In genomic region chr17:42310281-42311156, GRCh38 we compare ENCODE assay signal across 8 cellular contexts. TPM values are rescaled to one million over a fixed set of nuclear protein-coding genes. Genes with fewer than 3 reads are reported as not detected.
DNase-seq lines count a peak whose midpoint lies in the region; ATAC-seq and TF ChIP-seq lines count a peak whose summit lies in the region.

No MANE protein-coding gene starts in this region.

- H3K4me1 Mint-ChIP-seq in IgD-negative memory B cell: peaks cover 17 to 26% (median 21%) of the 10 kb centered on the region in 3 donors
- peaks cover 45% of the 10 kb centered on the region for H3K4me1 Mint-ChIP-seq in central memory CD8-positive, alpha-beta T cell
- peaks cover 17 to 50% of the 10 kb centered on the region in 2 donors for H3K4me1 Mint-ChIP-seq in natural killer cell treated with Interleukin-12 subunit alpha and Interleukin-12 subunit beta and Interleukin-15 and Interleukin-18, amount 100 ng/mL, for 72 hours (ENCODE audit: low read depth in 2 of 2)

- peak overlapping the region; percentile 63 to 91 (median 67) for H3K27ac Mint-ChIP-seq in IgD-negative memory B cell
- H3K27ac Mint-ChIP-seq in central memory CD8-positive, alpha-beta T cell (ENCODE audit: low read depth): peak overlapping the region; percentile 83
- H3K27ac Mint-ChIP-seq in natural killer cell treated with Interleukin-12 subunit alpha and Interleukin-12 subunit beta and Interleukin-15 and Interleukin-18, amount 100 ng/mL, for 72 hours: peak overlapping the region; percentile 67 to 85

- H3K4me3 Mint-ChIP-seq in IgD-negative memory B cell: peak overlapping the region in 2 of 4 donors; percentile 22 to 32
- peak overlapping the region; percentile 52 for H3K4me3 Mint-ChIP-seq in central memory CD8-positive, alpha-beta T cell
- no peak overlapping the region for H3K4me3 Mint-ChIP-seq in natural killer cell treated with Interleukin-12 subunit alpha and Interleukin-12 subunit beta and Interleukin-15 and Interleukin-18, amount 100 ng/mL, for 72 hours

- no peaks in the 10 kb centered on the region for H3K27me3 Mint-ChIP-seq in IgD-negative memory B cell
- no peaks in the 10 kb centered on the region for H3K27me3 Mint-ChIP-seq in central memory CD8-positive, alpha-beta T cell
- no peaks in the 10 kb centered on the region for H3K27me3 Mint-ChIP-seq in natural killer cell treated with Interleukin-12 subunit alpha and Interleukin-12 subunit beta and Interleukin-15 and Interleukin-18, amount 100 ng/mL, for 72 hours

- peak; percentile 3; the same call in 1 of the 2 replicates for TF ChIP-seq CTCF in AG09319 (IDR thresholded peaks at IDR 0.05; ENCODE audit: low read depth, low read length)

- H3K36me3 Mint-ChIP-seq in IgD-negative memory B cell: peaks cover 9% of the 10 kb centered on the region
- peaks cover 46% of the 10 kb centered on the region for H3K36me3 Mint-ChIP-seq in central memory CD8-positive, alpha-beta T cell (ENCODE audit: insufficient read depth)
- peaks cover 6% of the 10 kb centered on the region for H3K36me3 Mint-ChIP-seq in natural killer cell treated with Interleukin-12 subunit alpha and Interleukin-12 subunit beta and Interleukin-15 and Interleukin-18, amount 100 ng/mL, for 72 hours

- ATAC-seq in central memory CD8-positive, alpha-beta T cell (replicated peaks; ENCODE audit: extremely low read depth, poor library complexity, severe bottlenecking): no peak
- ATAC-seq in natural killer cell treated with Interleukin-12 subunit alpha and Interleukin-12 subunit beta and Interleukin-15 and Interleukin-18, amount 100 ng/mL, for 72 hours: no peak
- ATAC-seq in HG02763 (IDR thresholded peaks at IDR 0.05; ENCODE audit: unreplicated experiment): no peak
- no peak for ATAC-seq in HG03135 (IDR thresholded peaks at IDR 0.05; ENCODE audit: unreplicated experiment)

- H3K9me3 Mint-ChIP-seq in IgD-negative memory B cell: no peaks in the 10 kb centered on the region
- H3K9me3 Mint-ChIP-seq in central memory CD8-positive, alpha-beta T cell: no peaks in the 10 kb centered on the region
- no peaks in the 10 kb centered on the region for H3K9me3 Mint-ChIP-seq in natural killer cell treated with Interleukin-12 subunit alpha and Interleukin-12 subunit beta and Interleukin-15 and Interleukin-18, amount 100 ng/mL, for 72 hours

- DNase-seq in AG09319 (ENCODE audit: extremely low read depth, low read depth) (no peak), cerebellum (ENCODE audit: low spot score) (no peak), superior temporal gyrus (ENCODE audit: extremely low spot score) (no peak)
- DNase-seq in central memory CD8-positive, alpha-beta T cell (ENCODE audit: low spot score in 2 of 2): no peak
- no peak for DNase-seq in natural killer cell treated with Interleukin-12 subunit alpha and Interleukin-12 subunit beta and Interleukin-15 and Interleukin-18, amount 100 ng/mL, for 72 hours (ENCODE audit: low spot score)

RNA-seq across cellular contexts. Expression of gene STAT5A, which starts 22.2 kb away (rescaled TPM):
- polyA plus RNA-seq in IgD-negative memory B cell: 63.0 TPM
- total RNA-seq in natural killer cell treated with Interleukin-12 subunit alpha and Interleukin-12 subunit beta and Interleukin-15 and Interleukin-18, amount 100 ng/mL, for 72 hours: 100 to 1,000 TPM; 187 to 392 TPM
- total RNA-seq in cerebellum: 1.6 TPM

RNA-seq across cellular contexts. Expression of gene STAT5B, which starts 34.3 kb away (rescaled TPM):
- 60.4 TPM for polyA plus RNA-seq in IgD-negative memory B cell
- total RNA-seq in natural killer cell treated with Interleukin-12 subunit alpha and Interleukin-12 subunit beta and Interleukin-15 and Interleukin-18, amount 100 ng/mL, for 72 hours: 100 to 1,000 TPM; 131 to 209 TPM
- 28.2 TPM for total RNA-seq in cerebellum

Comparison
In these comparisons a context has a peak if more than half of its experiments do, and no peak if none do; other contexts are left out.
1. RNA of gene STAT5A, which starts 22.2 kb away (total RNA-seq): 187 to 392 TPM in natural killer cell treated with Interleukin-12 subunit alpha and Interleukin-12 subunit beta and Interleukin-15 and Interleukin-18, amount 100 ng/mL, for 72 hours; 1.6 TPM in cerebellum (single experiment); every median in the first group is over 10 times any median in the second.
2. Peak in every context shown above with its lines, with median percentiles within 50 percentile points of each other: H3K27ac Mint-ChIP-seq.